ENCODE assay signal across 15 cellular contexts in genomic region chr11:9754041-9754471, GRCh38.
A peak's percentile ranks its signal among the peaks of the same experiment; 100 is the strongest.
DNase-seq lines count a peak whose midpoint lies in the region; FAIRE-seq and TF ChIP-seq lines count a peak whose summit lies in the region.
"Had no signal": no experiment of that assay in that cellular context is flagged by ENCODE, and none has a peak within 500 bp of the region (broad histone marks: within the 10 kb centered on the region; RNA-seq: fewer than 3 reads in every experiment).

No MANE protein-coding gene starts in this region.

- in situ Hi-C loops in astrocyte of the spinal cord (cut with HindIII; ENCODE audit: low sequenced_read_pairs) (no loop called here), GM13977 (cut with MboI; ENCODE audit: low pct_unique_long_range_greater_than_20kb, low sequenced_read_pairs, unreplicated experiment) (loop anchor here (10.0 kb wide), 2 partner anchors 221 to 561 kb away; no protein-coding TSS in a partner anchor)

- dilution Hi-C loops in keratinocyte (cut with MboI; ENCODE audit: extremely low pct_ligation_motif_present, low sequenced_read_pairs): no loop called here

- H3K36me3 ChIP-seq in cardiac muscle cell (no peaks in the 10 kb centered on the region), keratinocyte (ENCODE audit: control insufficient read depth in 2 of 2, extremely low read depth in 1 of 2, insufficient read depth in 2 of 2, low read length in 2 of 2) (peaks cover 3% of the 10 kb centered on the region in 2 experiments), uterus (no peaks in the 10 kb centered on the region), SK-N-SH (replicated peaks in 1 of 2; ENCODE audit: control insufficient read depth in 1 of 2, insufficient read depth in 2 of 2, low read length in 1 of 2) (peaks cover 9 to 16% of the 10 kb centered on the region in 2 experiments)

- H3K9ac ChIP-seq in keratinocyte (ENCODE audit: control insufficient read depth, extremely low read depth, insufficient read depth, low read length) (peak overlapping the region; percentile 97), SK-N-SH (no peak overlapping the region)

- WGBS in SK-N-SH (ENCODE audit: low lambda C conversion rate): 88% methylated on average over 3 of the region's 3 CpGs

- H3K9me1 ChIP-seq in keratinocyte (ENCODE audit: control insufficient read depth, extremely low read depth, insufficient read depth, low read length): no peaks in the 10 kb centered on the region

- TF ChIP-seq CTCF in cardiac muscle cell (IDR thresholded peaks at IDR 0.05; ENCODE audit: low read depth, low read length): no peak
- TF ChIP-seq CTCF in astrocyte of the spinal cord (IDR thresholded peaks at IDR 0.05; ENCODE audit: low read depth, low read length): no peak
- no peak for TF ChIP-seq CTCF in keratinocyte (optimal IDR thresholded peaks at IDR 0.05 in 1 of 3, IDR thresholded peaks at IDR 0.05 in 1 of 3, conservative IDR thresholded peaks at IDR 0.05 in 1 of 3; ENCODE audit: extremely low read depth in 1 of 3, insufficient read depth in 2 of 3, low read length in 3 of 3)
- TF ChIP-seq CTCF in uterus (IDR thresholded peaks at IDR 0.05): no peak
- no peak for TF ChIP-seq CTCF in GM13977 (IDR thresholded peaks at IDR 0.05; ENCODE audit: extremely low read depth, insufficient read depth, missing control alignments)
- TF ChIP-seq CTCF in SK-N-SH (IDR thresholded peaks at IDR 0.05): no peak

- no peaks in the 10 kb centered on the region for H3K27me3 ChIP-seq in cardiac muscle cell
- no peaks in the 10 kb centered on the region for H3K27me3 ChIP-seq in keratinocyte (ENCODE audit: control insufficient read depth, extremely low read depth, insufficient read depth, low read length)
- H3K27me3 ChIP-seq in uterus: no peaks in the 10 kb centered on the region
- H3K27me3 ChIP-seq in SK-N-SH (ENCODE audit: insufficient read depth): no peaks in the 10 kb centered on the region

- H4K20me1 ChIP-seq in keratinocyte (ENCODE audit: control insufficient read depth, extremely low read depth, insufficient read depth, low read length) (no peaks in the 10 kb centered on the region), SK-N-SH (ENCODE audit: insufficient read depth) (no peaks in the 10 kb centered on the region)

- no peaks in the 10 kb centered on the region for H3K9me2 ChIP-seq in SK-N-SH

- TF ChIP-seq POLR2A in uterus (IDR thresholded peaks at IDR 0.05): no peak

- no peak for TF ChIP-seq RAD21 in SK-N-SH (IDR thresholded peaks at IDR 0.05; ENCODE audit: low read length)

- peak; percentile 77 for FAIRE-seq in keratinocyte (lab: Jason Lieb, UNC)

- DNase-seq in cardiac muscle cell (ENCODE audit: low read depth in 1 of 2, low spot score in 1 of 2): no peak
- DNase-seq in cardiac septum (ENCODE audit: low spot score): no peak
- DNase-seq in astrocyte of the spinal cord (ENCODE audit: low read depth, low spot score): peak; percentile 23
- DNase-seq in keratinocyte (ENCODE audit: low read depth, low spot score): peak; percentile 80
- DNase-seq in uterus: no peak
- no peak for DNase-seq in NCI-H146 (lab: John Stamatoyannopoulos, UW)
- DNase-seq in GM13977 (ENCODE audit: low spot score): no peak
- DNase-seq in SK-N-SH: no peak
- DNase-seq: ACHN; activated CD4-positive, alpha-beta T cell treated with anti-CD3 and anti-CD28 coated beads, Interleukin-2, amount 50 U/mL, for 4 hours; activated naive CD4-positive, alpha-beta T cell treated with anti-CD3 and anti-CD28 coated beads, Interleukin-2, amount 50 U/mL, for 16 hours; GOT3; NCI-H2227 treated with DMSO at 0.1 percent for 48 hours; stimulated activated CD4-positive, alpha-beta T cell treated with anti-CD3 and anti-CD28 coated beads, Interleukin-12 subunit alpha, Interleukin-12 subunit beta, amount 100 ng/mL, for 4 hours had no signal

- H3K4me3 ChIP-seq in cardiac muscle cell (no peak overlapping the region), astrocyte of the spinal cord (ENCODE audit: low read depth, low read length) (no peak overlapping the region), keratinocyte (ENCODE audit: control insufficient read depth in 2 of 3, extremely low read depth in 1 of 3, insufficient read depth in 2 of 3, low read depth in 1 of 3, low read length in 3 of 3) (no peak overlapping the region), uterus (no peak overlapping the region), SK-N-SH (ENCODE audit: low read depth in 2 of 2, low read length in 1 of 2) (no peak overlapping the region)
- H3K4me3 ChIP-seq: SK-N-MC had no signal

- TF ChIP-seq EP300 in SK-N-SH (IDR thresholded peaks at IDR 0.05; ENCODE audit: borderline replicate concordance in 1 of 2, low read depth in 1 of 2, low read length in 1 of 2): no peak

- H3K79me2 ChIP-seq in keratinocyte (ENCODE audit: control insufficient read depth, insufficient read depth, low read length): no peaks in the 10 kb centered on the region
- no peaks in the 10 kb centered on the region for H3K79me2 ChIP-seq in SK-N-SH (ENCODE audit: insufficient read depth)

- H3K9me3 ChIP-seq in cardiac muscle cell (ENCODE audit: low read depth) (no peaks in the 10 kb centered on the region), keratinocyte (ENCODE audit: control insufficient read depth, low read depth, low read length) (no peaks in the 10 kb centered on the region), uterus (no peaks in the 10 kb centered on the region), SK-N-SH (no peaks in the 10 kb centered on the region)

- POLR2A ChIA-PET in SK-N-SH (lab: Yijun Ruan, JAX): no interaction called here

- no peak overlapping the region for H2AFZ ChIP-seq in keratinocyte (ENCODE audit: control insufficient read depth, low read length)
- H2AFZ ChIP-seq in SK-N-SH (ENCODE audit: low read depth): no peak overlapping the region

- H3K4me2 ChIP-seq in keratinocyte (ENCODE audit: control insufficient read depth, extremely low read depth, insufficient read depth, low read depth, low read length) (peak overlapping the region; percentile 50), SK-N-SH (no peak overlapping the region)

- CTCF ChIA-PET in SK-N-SH (lab: Yijun Ruan, JAX): interaction anchor here (0.9 to 2.8 kb wide), 5 partner anchors 141 to 566 kb away, joined by 3 to 12 read pairs (median 5); partner anchors contain the start of gene ADM

- H3K27ac ChIP-seq in cardiac muscle cell (peak overlapping the region; percentile 26), keratinocyte (ENCODE audit: control insufficient read depth, insufficient read depth, low read length) (peak overlapping the region; percentile 98), uterus (peak overlapping the region; percentile 49 to 61), SK-N-SH (ENCODE audit: low read depth in 2 of 2, low read length in 1 of 2) (peak overlapping the region in 1 of 2 experiments; percentile 69; a peak in 1 of 4 replicates)
- H3K27ac ChIP-seq: SK-N-MC had no signal

- intact Hi-C loops in cardiac septum (cut with DNase I): loop anchor here (10.0 kb wide), 1 partner anchor 219 kb away; no protein-coding TSS in a partner anchor
- intact Hi-C loops in uterus (cut with DNase I; ENCODE audit: low total_unique reads): loop anchor here (10.0 kb wide), 2 partner anchors 221 to 571 kb away; no protein-coding TSS in a partner anchor

- peaks cover 26% of the 10 kb centered on the region for H3F3A ChIP-seq in SK-N-SH (replicated peaks; ENCODE audit: insufficient read depth)

- H3K4me1 ChIP-seq in cardiac muscle cell (ENCODE audit: low read depth) (peaks cover 10% of the 10 kb centered on the region), keratinocyte (ENCODE audit: control insufficient read depth, extremely low read depth, insufficient read depth, low read length) (peaks cover 64% of the 10 kb centered on the region), uterus (peaks cover under 1 to 3% of the 10 kb centered on the region in 2 donors), SK-N-SH (ENCODE audit: control insufficient read depth in 1 of 2, insufficient read depth in 2 of 2, low read depth in 1 of 2, low read length in 1 of 2) (peaks cover 18 to 24% of the 10 kb centered on the region in 2 experiments)

TF ChIP-seq in SK-N-SH, 30 proteins besides CTCF, POLR2A, EP300 and RAD21:
- TF ChIP-seq JUND (IDR thresholded peaks at IDR 0.05) (no peak), USF1 (IDR thresholded peaks at IDR 0.05; ENCODE audit: borderline replicate concordance, low read depth) (no peak), TEAD4 (IDR thresholded peaks at IDR 0.05; ENCODE audit: borderline replicate concordance, insufficient read depth) (no peak), USF2 (IDR thresholded peaks at IDR 0.05; ENCODE audit: borderline replicate concordance, low read depth, low read length) (no peak), YY1 (IDR thresholded peaks at IDR 0.05; ENCODE audit: low read depth) (no peak), RCOR1 (IDR thresholded peaks at IDR 0.05; ENCODE audit: low read length) (no peak), MAX (IDR thresholded peaks at IDR 0.05; ENCODE audit: low read depth) (no peak), PBX3 (IDR thresholded peaks at IDR 0.05) (no peak), SIN3A (IDR thresholded peaks at IDR 0.05; ENCODE audit: borderline replicate concordance, low read depth, low read length) (no peak)

Comparison
In these comparisons a context has a peak if more than half of its experiments do, and no peak if none do; other contexts are left out.
1. DNase-seq: peak in astrocyte of the spinal cord (single experiment) and keratinocyte (single experiment); none in cardiac muscle cell (0 of 2), cardiac septum (single experiment), uterus (0 of 2), NCI-H146 (single experiment), GM13977 (single experiment) and SK-N-SH (single experiment).